8 cellular contexts compared by ENCODE assay signal in the genomic region with DNA sequence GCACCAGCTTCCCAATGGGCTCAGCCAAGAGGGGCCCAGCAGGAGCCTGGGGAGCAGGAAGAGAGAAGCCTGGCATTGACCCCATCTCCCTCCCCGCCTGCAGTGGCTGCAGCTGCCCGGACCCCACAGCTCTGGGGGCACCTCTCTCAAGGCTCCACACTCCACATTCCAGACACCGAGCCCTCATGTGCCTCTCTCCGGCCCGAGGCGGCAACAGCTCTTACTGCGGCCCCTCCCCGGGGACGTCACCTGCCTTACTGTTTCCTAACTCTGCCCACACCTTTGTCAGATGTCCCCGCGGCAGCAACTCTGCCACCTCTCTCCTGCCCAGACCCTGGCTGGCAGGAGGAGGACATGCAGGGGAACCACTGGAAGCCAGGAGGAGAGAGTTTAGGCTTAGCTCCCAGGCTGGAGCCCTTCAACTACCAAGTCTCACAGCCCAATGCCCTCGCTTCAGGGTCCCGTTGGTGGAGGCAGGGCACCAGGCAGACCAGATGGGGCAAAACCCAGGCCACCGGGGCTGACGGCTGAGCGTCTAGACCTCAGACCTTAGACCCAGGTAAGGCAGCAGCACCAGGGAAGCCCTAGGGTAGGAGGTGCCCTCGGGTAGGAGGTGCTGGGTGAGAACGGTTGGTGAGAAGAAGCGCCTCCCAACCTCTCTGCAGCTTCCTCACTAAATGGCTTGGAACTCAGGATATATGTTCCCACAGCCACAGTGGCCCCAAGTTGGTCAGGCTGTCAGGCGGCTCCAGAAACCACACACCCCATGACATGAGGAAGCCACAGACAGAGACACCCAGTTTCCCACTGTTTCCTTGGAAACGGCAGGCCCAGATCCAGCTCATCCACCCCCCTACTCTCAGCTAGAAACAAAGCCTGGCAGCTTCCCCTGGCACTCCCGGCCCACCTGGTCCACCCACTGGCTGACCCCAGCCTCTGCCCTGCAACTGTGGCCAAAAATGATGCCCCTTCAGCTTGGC. TPM values are rescaled to one million over a fixed set of nuclear protein-coding genes. Genes with fewer than 3 reads are reported as not detected.
DNase-seq lines count a peak whose midpoint lies in the region; ATAC-seq and TF ChIP-seq lines count a peak whose summit lies in the region.

No MANE protein-coding gene starts in this region.

- TF ChIP-seq CTCF in Peyer's patch (IDR thresholded peaks at IDR 0.05): no peak

- H3K4me1 ChIP-seq in Peyer's patch: peaks cover 0 to 9% (median 3%) of the 10 kb centered on the region in 4 donors

- peak; percentile 4 for DNase-seq in G401 (ENCODE audit: low spot score)
- no peak for DNase-seq in Peyer's patch
- peak; percentile 62 for DNase-seq in fibroblast of peridontal ligament (ENCODE audit: extremely low read depth)
- DNase-seq in sciatic nerve (ENCODE audit: low spot score): no peak
- no peak for DNase-seq in DMS53 (lab: John Stamatoyannopoulos, UW)
- no peak for DNase-seq in stimulated activated CD4-positive, alpha-beta T cell treated with anti-CD3 and anti-CD28 coated beads, Interleukin-2, amount 100 ng/mL, for 24 hours

- no peak for TF ChIP-seq POLR2A in Peyer's patch (IDR thresholded peaks at IDR 0.05)

- no peak overlapping the region for H3K4me3 ChIP-seq in Peyer's patch

- no peaks in the 10 kb centered on the region for H3K9me3 ChIP-seq in Peyer's patch

- intact Hi-C loops in sciatic nerve (cut with DNase I): loop anchor here (2.0 kb wide), 1 partner anchor 61 kb away; no protein-coding TSS in a partner anchor

- peak overlapping the region; percentile 83 to 95 (median 86) for H3K27ac ChIP-seq in Peyer's patch

- no peaks in the 10 kb centered on the region for H3K36me3 ChIP-seq in Peyer's patch

- no peaks in the 10 kb centered on the region for H3K27me3 ChIP-seq in Peyer's patch

- in situ Hi-C loops in G401 (cut with HindIII; ENCODE audit: low sequenced_read_pairs): no loop called here

- peak; percentile 49 for ATAC-seq in sciatic nerve
- ATAC-seq in HG03196 (IDR thresholded peaks at IDR 0.05; ENCODE audit: unreplicated experiment): no peak
- ATAC-seq in HG02588 (IDR thresholded peaks at IDR 0.05; ENCODE audit: unreplicated experiment): no peak

RNA-seq across cellular contexts. Expression of gene MLPH, which starts 13.3 kb away (rescaled TPM):
- total RNA-seq in G401 (2014; rRNA removed; shearing (Covaris generic)): 0.55 and 1.6 TPM in 2 replicates
- total RNA-seq in Peyer's patch: 100 to 1,000 TPM in 3 of 4 donors, 10 to 100 TPM in 1; 82.5 to 195 (median 116) TPM
- 25.5 TPM for total RNA-seq in sciatic nerve

RNA-seq across cellular contexts. Expression of gene COL6A3, which starts 59.8 kb away (rescaled TPM):
- 0.17 and 0.25 TPM in 2 replicates for total RNA-seq in G401 (2014; rRNA removed; shearing (Covaris generic))
- total RNA-seq in Peyer's patch (100 to 1,000 TPM in 1 of 4 donors, 10 to 100 TPM in 3; 51.7 to 172 (median 71.0) TPM), sciatic nerve (198 TPM)

Comparison
In these comparisons a context has a peak if more than half of its experiments do, and no peak if none do; other contexts are left out.
1. DNase-seq: peak in G401 (single experiment) and fibroblast of peridontal ligament (single experiment); none in Peyer's patch (0 of 3), sciatic nerve (single experiment), DMS53 (single experiment) and stimulated activated CD4-positive, alpha-beta T cell treated with anti-CD3 and anti-CD28 coated beads, Interleukin-2, amount 100 ng/mL, for 24 hours (0 of 2).
2. RNA of gene MLPH, which starts 13.3 kb away (total RNA-seq): 82.5 to 195 TPM in Peyer's patch and 25.5 TPM in sciatic nerve (single experiment); 0.55 to 1.6 TPM in G401; every median in the first group is over 10 times any median in the second.
3. RNA of gene COL6A3, which starts 59.8 kb away (total RNA-seq): 198 TPM in sciatic nerve (single experiment) and 51.7 to 172 TPM in Peyer's patch; 0.17 to 0.25 TPM in G401; every median in the first group is over 10 times any median in the second.